In the genomic region with DNA sequence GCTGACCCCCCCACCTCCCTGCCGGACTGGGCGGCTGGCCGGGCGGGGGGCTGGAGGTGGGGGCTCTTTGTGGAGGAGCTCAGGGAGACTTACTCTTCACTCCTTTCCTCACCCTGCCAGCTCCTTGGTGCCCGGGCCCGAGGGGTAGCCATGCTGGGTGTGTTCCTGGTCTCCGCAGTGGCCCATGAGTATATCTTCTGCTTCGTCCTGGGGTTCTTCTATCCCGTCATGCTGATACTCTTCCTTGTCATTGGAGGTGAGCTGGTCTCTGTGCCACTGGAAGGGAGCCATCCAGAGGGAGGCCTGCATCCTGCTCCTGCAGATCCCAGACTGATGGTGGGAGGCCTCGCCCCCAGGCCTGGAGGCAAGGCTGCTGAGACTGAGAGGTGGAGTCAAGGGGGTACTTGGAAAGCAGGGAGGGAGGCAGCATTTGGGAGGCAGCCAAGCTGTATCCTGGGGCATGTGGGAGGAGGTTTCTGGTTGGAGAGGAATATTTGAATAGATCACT, we compare ENCODE assay signal across 1 cellular context.
TF ChIP-seq lines count a peak whose summit lies in the region.

No MANE protein-coding gene starts in this region.

TF ChIP-seq in HepG2, 621 proteins besides CTCF, POLR2A, EP300 and RAD21:
- peak; percentile 36 for TF ChIP-seq RBM22 (optimal IDR thresholded peaks at IDR 0.05; ENCODE audit: low read length)
- TF ChIP-seq RORA (CRISPR knock-in tag; IDR thresholded peaks at IDR 0.05) = no peak
TF ChIP-seq in HepG2: peak in this region for 1.
